In genomic region chr9:134536931-134537330, GRCh38 we compare ENCODE assay signal across 26 cellular contexts.
DNase-seq lines count a peak whose midpoint lies in the region; ATAC-seq, FAIRE-seq and TF ChIP-seq lines count a peak whose summit lies in the region.
"Had no signal": no experiment of that assay in that cellular context is flagged by ENCODE, and none has a peak within 500 bp of the region (broad histone marks: within the 10 kb centered on the region; RNA-seq: fewer than 3 reads in every experiment).

No MANE protein-coding gene starts in this region.

- peak overlapping the region; percentile 66 for H2AK5ac ChIP-seq in neuronal stem cell (ENCODE audit: low read depth, low read length)

- peaks cover 1 to 4% of the 10 kb centered on the region in 2 donors for H3K27me3 Mint-ChIP-seq in natural killer cell treated with Interleukin-12 subunit alpha and Interleukin-12 subunit beta and Interleukin-15 and Interleukin-18, amount 100 ng/mL, for 72 hours
- peaks cover under 1% of the 10 kb centered on the region in 2 donors for H3K27me3 Mint-ChIP-seq in natural killer cell (ENCODE audit: low read depth in 2 of 2)
- H3K27me3 Mint-ChIP-seq: CD4-positive, alpha-beta T cell had no signal

- H3K27me3 ChIP-seq in neuronal stem cell (ENCODE audit: control insufficient read depth in 3 of 3, insufficient read depth in 3 of 3, low read depth in 1 of 3, low read length in 3 of 3) = no peaks in the 10 kb centered on the region
- no peaks in the 10 kb centered on the region for H3K27me3 ChIP-seq in vagina
- H3K27me3 ChIP-seq in breast epithelium = peaks cover 0 to 28% of the 10 kb centered on the region in 2 donors
- H3K27me3 ChIP-seq: BLaER1, Peyer's patch had no signal

- H3K4me3 Mint-ChIP-seq in natural killer cell treated with Interleukin-12 subunit alpha and Interleukin-12 subunit beta and Interleukin-15 and Interleukin-18, amount 100 ng/mL, for 72 hours = no peak overlapping the region
- no peak overlapping the region for H3K4me3 Mint-ChIP-seq in natural killer cell
- H3K4me3 Mint-ChIP-seq: CD4-positive, alpha-beta T cell had no signal

- TF ChIP-seq POLR2A in vagina (IDR thresholded peaks at IDR 0.05) (no peak), H54 (IDR thresholded peaks at IDR 0.05; ENCODE audit: low read depth, low read length) (no peak), breast epithelium (IDR thresholded peaks at IDR 0.05) (no peak)

- intact Hi-C loops in natural killer cell (cut with micrococcal nuclease) (no loop called here), vagina (cut with DNase I) (loop anchor here (5.0 kb wide), 1 partner anchor 1290 kb away; no protein-coding TSS in a partner anchor), breast epithelium (cut with DNase I; ENCODE audit: low total_unique reads) (no loop called here)

- no peak overlapping the region for H3K23ac ChIP-seq in neuronal stem cell (ENCODE audit: low read depth, low read length, poor library complexity)

- no peak overlapping the region for H2BK120ac ChIP-seq in neuronal stem cell (ENCODE audit: low read depth, low read length)

- no peak for FAIRE-seq in H54 (lab: Jason Lieb, UNC)
- FAIRE-seq: A204.1, D721Med, GM18507 had no signal

- no peak overlapping the region for H4K8ac ChIP-seq in neuronal stem cell (ENCODE audit: low read depth, low read length)

- H4K91ac ChIP-seq in neuronal stem cell (ENCODE audit: low read depth, low read length, poor library complexity) = no peak overlapping the region

- no CpG with 5 or more reads among the region's 14 CpGs for WGBS in neuronal stem cell (ENCODE audit: extremely low coverage in 2 of 2, insufficient read length in 2 of 2, insufficient replicate concordance in 1 of 2), 2 donors

- H3K4me3 ChIP-seq in neuronal stem cell (ENCODE audit: low read length in 2 of 2) (no peak overlapping the region), vagina (no peak overlapping the region), breast epithelium (no peak overlapping the region)
- H3K4me3 ChIP-seq: BLaER1, HAP-1, Peyer's patch had no signal

- peak overlapping the region; percentile 54 for H2BK15ac ChIP-seq in neuronal stem cell (ENCODE audit: low read length)

- TF ChIP-seq CTCF in natural killer cell (IDR thresholded peaks at IDR 0.05) (no peak), vagina (IDR thresholded peaks at IDR 0.05) (no peak), breast epithelium (IDR thresholded peaks at IDR 0.05) (no peak)

- H3K79me1 ChIP-seq in neuronal stem cell (ENCODE audit: low read depth, low read length) = no peaks in the 10 kb centered on the region

- peaks cover 0 to 5% of the 10 kb centered on the region in 2 donors for H3K4me1 ChIP-seq in neuronal stem cell (ENCODE audit: control insufficient read depth in 2 of 2, insufficient read depth in 1 of 2, low read depth in 1 of 2, low read length in 2 of 2)
- peaks cover 55% of the 10 kb centered on the region for H3K4me1 ChIP-seq in vagina
- H3K4me1 ChIP-seq in breast epithelium = no peaks in the 10 kb centered on the region
- H3K4me1 ChIP-seq: HAP-1 had no signal

- H3K14ac ChIP-seq in neuronal stem cell (ENCODE audit: low read length) = peak overlapping the region; percentile 87

- H3K9me3 Mint-ChIP-seq in natural killer cell treated with Interleukin-12 subunit alpha and Interleukin-12 subunit beta and Interleukin-15 and Interleukin-18, amount 100 ng/mL, for 72 hours = no peaks in the 10 kb centered on the region
- no peaks in the 10 kb centered on the region for H3K9me3 Mint-ChIP-seq in natural killer cell
- H3K9me3 Mint-ChIP-seq: CD4-positive, alpha-beta T cell had no signal

- H3K27ac Mint-ChIP-seq in natural killer cell treated with Interleukin-12 subunit alpha and Interleukin-12 subunit beta and Interleukin-15 and Interleukin-18, amount 100 ng/mL, for 72 hours = no peak overlapping the region
- no peak overlapping the region for H3K27ac Mint-ChIP-seq in natural killer cell
- H3K27ac Mint-ChIP-seq: CD4-positive, alpha-beta T cell; IgD-negative memory B cell had no signal

- H3K36me3 ChIP-seq in neuronal stem cell (replicated peaks in 1 of 2; ENCODE audit: control insufficient read depth in 2 of 2, insufficient read depth in 2 of 2, low read length in 2 of 2) (no peaks in the 10 kb centered on the region), vagina (no peaks in the 10 kb centered on the region), breast epithelium (no peaks in the 10 kb centered on the region)
- H3K36me3 ChIP-seq: BLaER1, HAP-1, Peyer's patch had no signal

- peak; percentile 16 for DNase-seq in natural killer cell treated with Interleukin-12 subunit alpha and Interleukin-12 subunit beta and Interleukin-15 and Interleukin-18, amount 100 ng/mL, for 72 hours (ENCODE audit: low spot score)
- DNase-seq in natural killer cell = no peak
- no peak for DNase-seq in neuronal stem cell (ENCODE audit: low spot score)
- DNase-seq in vagina (ENCODE audit: extremely low spot score in 2 of 2) = no peak
- no peak for DNase-seq in H54 (ENCODE audit: insufficient read length, low spot score)
- DNase-seq in breast epithelium (ENCODE audit: low spot score in 2 of 2) = no peak
- DNase-seq: CD4-positive, alpha-beta T cell; NCI-H1048; NCI-H1417; NCI-H1694 treated with DMSO at 0.1 percent for 48 hours; NCI-H2081; NCI-H2171; NCI-H226; NCI-H510A; NCI-H69 had no signal

- H3K9ac ChIP-seq in neuronal stem cell (ENCODE audit: low read depth, low read length, poor library complexity) = peak overlapping the region; percentile 31
- H3K9ac ChIP-seq: BLaER1, KMS-11 had no signal

- H2BK5ac ChIP-seq in neuronal stem cell (ENCODE audit: low read length) = peak overlapping the region; percentile 62

- H3K36me3 Mint-ChIP-seq in natural killer cell treated with Interleukin-12 subunit alpha and Interleukin-12 subunit beta and Interleukin-15 and Interleukin-18, amount 100 ng/mL, for 72 hours = no peaks in the 10 kb centered on the region
- no peaks in the 10 kb centered on the region for H3K36me3 Mint-ChIP-seq in natural killer cell
- H3K36me3 Mint-ChIP-seq: IgD-negative memory B cell had no signal

- ATAC-seq in natural killer cell treated with Interleukin-12 subunit alpha and Interleukin-12 subunit beta and Interleukin-15 and Interleukin-18, amount 100 ng/mL, for 72 hours = no peak
- ATAC-seq in natural killer cell (no peak), esophagus mucosa (peak; percentile 18), HG02571 (IDR thresholded peaks at IDR 0.05; ENCODE audit: unreplicated experiment) (no peak)

- no peaks in the 10 kb centered on the region for H3K4me1 Mint-ChIP-seq in natural killer cell treated with Interleukin-12 subunit alpha and Interleukin-12 subunit beta and Interleukin-15 and Interleukin-18, amount 100 ng/mL, for 72 hours (ENCODE audit: low read depth in 2 of 2)
- no peaks in the 10 kb centered on the region for H3K4me1 Mint-ChIP-seq in natural killer cell
- H3K4me1 Mint-ChIP-seq: IgD-negative memory B cell had no signal

- peaks cover 0 to 3% of the 10 kb centered on the region in 2 donors for H3K9me3 ChIP-seq in neuronal stem cell (replicated peaks in 1 of 2; ENCODE audit: control insufficient read depth in 2 of 2, insufficient read depth in 1 of 2, low read depth in 1 of 2, low read length in 2 of 2)
- H3K9me3 ChIP-seq in vagina = no peaks in the 10 kb centered on the region
- peaks cover 0 to 4% of the 10 kb centered on the region in 2 donors for H3K9me3 ChIP-seq in breast epithelium
- H3K9me3 ChIP-seq: HAP-1, Peyer's patch had no signal

- H2BK12ac ChIP-seq in neuronal stem cell (ENCODE audit: low read length) = no peak overlapping the region

- no peak overlapping the region for H3K4ac ChIP-seq in neuronal stem cell (ENCODE audit: low read length)

- H3K18ac ChIP-seq in neuronal stem cell (ENCODE audit: low read length) = peak overlapping the region; percentile 65

- H3K4me2 ChIP-seq in neuronal stem cell (ENCODE audit: insufficient read depth, low read length, poor library complexity, severe bottlenecking) = no peak overlapping the region
- H3K4me2 ChIP-seq: KMS-11 had no signal

- H3K27ac ChIP-seq in neuronal stem cell (replicated peaks; ENCODE audit: low read length) = no peak overlapping the region
- peak overlapping the region; percentile 82 for H3K27ac ChIP-seq in vagina
- H3K27ac ChIP-seq in breast epithelium = no peak overlapping the region
- H3K27ac ChIP-seq: BLaER1, GM23248, KMS-11 had no signal

- no peak overlapping the region for H2AFZ ChIP-seq in neuronal stem cell (ENCODE audit: low read length)
